Comparison of ENCODE assay signal across 21 cellular contexts in the genomic region with DNA sequence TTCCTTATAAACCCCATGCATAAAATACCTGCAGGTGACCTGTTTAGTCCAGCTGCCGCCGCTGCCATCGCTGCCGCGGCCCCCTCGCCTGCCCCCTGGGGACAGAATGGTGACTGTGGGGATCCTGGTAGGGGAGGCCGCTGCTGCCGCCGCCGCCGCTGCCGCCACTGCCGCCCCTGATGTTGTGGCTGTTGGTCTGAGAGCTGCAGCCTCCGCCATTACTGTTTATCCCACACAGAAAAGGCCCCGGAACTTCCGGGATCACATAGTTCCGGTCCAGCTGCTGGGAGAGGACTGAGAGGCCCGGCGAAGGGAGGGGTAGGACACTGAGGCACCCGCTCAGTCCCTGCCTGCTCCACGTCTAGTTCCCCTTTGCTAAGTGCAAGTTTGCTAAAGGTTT.
"Had no signal": no experiment of that assay in that cellular context is flagged by ENCODE, and none has a peak within 500 bp of the region (broad histone marks: within the 10 kb centered on the region; RNA-seq: fewer than 3 reads in every experiment).

No MANE protein-coding gene starts in this region.

- H3K27me3 Mint-ChIP-seq: activated B cell treated with CpG ODN at 0.5 μM for 24 hours had no signal

- H3K27ac Mint-ChIP-seq: activated B cell treated with CpG ODN at 0.5 μM for 24 hours, progenitor cell of endocrine pancreas had no signal

- H3K27me3 ChIP-seq: ascending aorta, breast epithelium, gastrocnemius medialis, tibial artery, vagina had no signal

- H3K9me3 Mint-ChIP-seq: activated B cell treated with CpG ODN at 0.5 μM for 24 hours had no signal

- H3K4me3 Mint-ChIP-seq: activated B cell treated with CpG ODN at 0.5 μM for 24 hours; activated T-cell treated with anti-CD3 and anti-CD28 coated beads, Interleukin-2, amount 50 U/mL, for 4 hours had no signal

- H3K4me1 ChIP-seq: ascending aorta, breast epithelium, gastrocnemius medialis, left ventricle myocardium inferior, tibial artery, vagina had no signal

- H3K4me1 Mint-ChIP-seq: activated B cell treated with CpG ODN at 0.5 μM for 24 hours had no signal

- H3K4me3 ChIP-seq: ascending aorta, breast epithelium, gastrocnemius medialis, left ventricle myocardium inferior, tibial artery, vagina had no signal

- ATAC-seq: activated T-cell treated with anti-CD3 and anti-CD28 coated beads, Interleukin-2, amount 50 U/mL, for 4 hours; esophagus mucosa; gastrocnemius medialis had no signal

- H3K36me3 ChIP-seq: ascending aorta, breast epithelium, gastrocnemius medialis, left ventricle myocardium inferior, tibial artery, vagina had no signal

- H3K27ac ChIP-seq: ascending aorta, breast epithelium, gastrocnemius medialis, left ventricle myocardium inferior, tibial artery, vagina had no signal

- DNase-seq: activated B cell treated with CpG ODN at 0.5 μM for 24 hours; activated CD4-positive, alpha-beta T cell treated with anti-CD3 and anti-CD28 coated beads for 48 hours; activated CD8-positive, alpha-beta memory T cell treated with anti-CD3 and anti-CD28 coated beads, Interleukin-2, amount 50 U/mL, for 4 hours; activated naive CD4-positive, alpha-beta T cell treated with anti-CD3 and anti-CD28 coated beads, Interleukin-2, amount 50 U/mL, for 16 hours; activated T-cell treated with anti-CD3 and anti-CD28 coated beads, Interleukin-2, amount 50 U/mL, for 4 hours; cerebellar nuclear complex; effector CD4-positive, alpha-beta T cell; gastrocnemius medialis; head of caudate nucleus; left ventricle myocardium inferior; mammary epithelial cell; midbrain; stimulated activated CD4-positive, alpha-beta T cell treated with anti-CD3 and anti-CD28 coated beads, Interleukin-12 subunit alpha, Interleukin-12 subunit beta, amount 100 ng/mL, for 4 hours; stimulated activated CD4-positive, alpha-beta T cell treated with anti-CD3 and anti-CD28 coated beads, Interleukin-1b, Interleukin-23, amount 100 ng/mL, for 48 hours; stimulated activated naive CD4-positive, alpha-beta T cell treated with Interleukin-2 at 50 U/mL for 16 hours; tibial artery had no signal

- H3K9me3 ChIP-seq: ascending aorta, breast epithelium, gastrocnemius medialis, left ventricle myocardium inferior, tibial artery, vagina had no signal
